19 cellular contexts compared by ENCODE assay signal in genomic region chr17:39045948-39046679, GRCh38.
DNase-seq lines count a peak whose midpoint lies in the region; ATAC-seq, FAIRE-seq and TF ChIP-seq lines count a peak whose summit lies in the region.
"Had no signal": no experiment of that assay in that cellular context is flagged by ENCODE, and none has a peak within 500 bp of the region (broad histone marks: within the 10 kb centered on the region; RNA-seq: fewer than 3 reads in every experiment).

No MANE protein-coding gene starts in this region.

- no peak overlapping the region for H3K4me3 ChIP-seq in IMR-90 (ENCODE audit: insufficient read depth, low read depth, low read length)
- H3K4me3 ChIP-seq in GM12878 = no peak overlapping the region
- peak overlapping the region in 1 of 2 donors; percentile 34 for H3K4me3 ChIP-seq in neuronal stem cell (ENCODE audit: low read length in 2 of 2)

- H3K18ac ChIP-seq in IMR-90 (ENCODE audit: low read depth, low read length) = peak overlapping the region; percentile 91
- peak overlapping the region; percentile 48 for H3K18ac ChIP-seq in neuronal stem cell (ENCODE audit: low read length)

- 53% methylated on average over 5 of the region's 16 CpGs; no CpG with 5 or more reads in 1 of the 2 experiments for WGBS in IMR-90 (ENCODE audit: extremely low coverage in 2 of 2, insufficient read length in 1 of 2), 2 experiments
- 67% methylated on average over 16 of the region's 16 CpGs for WGBS in GM12878 (ENCODE audit: insufficient coverage, insufficient replicate concordance, low lambda C conversion rate, missing lambda C conversion rate)
- no CpG with 5 or more reads among the region's 16 CpGs for WGBS in neuronal stem cell (ENCODE audit: extremely low coverage in 2 of 2, insufficient read length in 2 of 2, insufficient replicate concordance in 1 of 2), 2 donors

- no peak for TF ChIP-seq POLR2A in IMR-90 (IDR thresholded peaks at IDR 0.05; ENCODE audit: low read depth, low read length)
- TF ChIP-seq POLR2A in GM12878 (IDR thresholded peaks at IDR 0.05; ENCODE audit: low read depth, low read length) = no peak

- dilution Hi-C loops in IMR-90 (cut with HindIII; ENCODE audit: low sequenced_read_pairs, unreplicated experiment) = no loop called here

- H3K23ac ChIP-seq in IMR-90 (ENCODE audit: low read depth, low read length) (no peak overlapping the region), neuronal stem cell (ENCODE audit: low read depth, low read length, poor library complexity) (no peak overlapping the region)

- H2AK5ac ChIP-seq in IMR-90 (ENCODE audit: low read depth, low read length) = peak overlapping the region; percentile 49; the same call in 1 of the 2 replicates
- H2AK5ac ChIP-seq in neuronal stem cell (ENCODE audit: low read depth, low read length) = no peak overlapping the region

- H3K4me1 ChIP-seq in IMR-90 (ENCODE audit: control insufficient read depth, insufficient read depth, low read length) (no peaks in the 10 kb centered on the region), GM12878 (ENCODE audit: control insufficient read depth, insufficient read depth, low read length) (no peaks in the 10 kb centered on the region), neuronal stem cell (ENCODE audit: control insufficient read depth in 2 of 2, insufficient read depth in 1 of 2, low read depth in 1 of 2, low read length in 2 of 2) (no peaks in the 10 kb centered on the region)

- H4K5ac ChIP-seq in IMR-90 (ENCODE audit: low read depth, low read length) = peak overlapping the region; percentile 55; the same call in 1 of the 2 replicates

- in situ Hi-C loops in IMR-90 (cut with MboI; ENCODE audit: low sequenced_read_pairs) (no loop called here), GM12878 (cut with MboI) (no loop called here)

- TF ChIP-seq RAD21 in IMR-90 (IDR thresholded peaks at IDR 0.05; ENCODE audit: low read length) (no peak), GM12878 (IDR thresholded peaks at IDR 0.05; ENCODE audit: insufficient read depth, low read depth, low read length) (no peak)

- H3K9me1 ChIP-seq in IMR-90 (ENCODE audit: insufficient read depth, low read length) = no peaks in the 10 kb centered on the region

- TF ChIP-seq EP300 in GM12878 (IDR thresholded peaks at IDR 0.05; ENCODE audit: borderline replicate concordance in 1 of 2, control insufficient read depth in 1 of 2, low read depth in 2 of 2, low read length in 2 of 2) = no peak

- no peak for DNase-seq in activated T-cell treated with anti-CD3 and anti-CD28 coated beads, Interleukin-2, amount 50 U/mL, for 72 hours
- DNase-seq in activated T-cell treated with anti-CD3 and anti-CD28 coated beads for 4 hours = no peak
- DNase-seq in IMR-90 = no peak
- no peak for DNase-seq in GM12878 (ENCODE audit: low read depth, low spot score)
- no peak for DNase-seq in neuronal stem cell (ENCODE audit: low spot score)
- no peak for DNase-seq in stimulated activated CD4-positive, alpha-beta T cell treated with anti-CD3 and anti-CD28 coated beads, Interleukin-2, amount 100 ng/mL, for 48 hours
- DNase-seq in NCI-H748 (lab: John Stamatoyannopoulos, UW; ENCODE audit: unreplicated experiment) = no peak
- DNase-seq in NCI-H226 = no peak
- DNase-seq: activated CD8-positive, alpha-beta memory T cell treated with anti-CD3 and anti-CD28 coated beads for 24 hours; activated effector memory CD4-positive, alpha-beta T cell treated with Interleukin-2 at 50 U/mL for 16 hours; aorta; CD4-positive, alpha-beta memory T cell; left cardiac atrium; NCI-H1048; NCI-H2107; stimulated activated CD4-positive, alpha-beta T cell treated with anti-CD3 and anti-CD28 coated beads, Interleukin-2, amount 100 ng/mL, for 24 hours had no signal

- H3K4me3 Mint-ChIP-seq in activated T-cell treated with anti-CD3 and anti-CD28 coated beads, Interleukin-2, amount 50 U/mL, for 72 hours = no peak overlapping the region
- H3K4me3 Mint-ChIP-seq: CD4-positive, alpha-beta memory T cell had no signal

- no peak overlapping the region for H3K56ac ChIP-seq in IMR-90 (ENCODE audit: extremely low read depth, insufficient read depth, low read length)

- H3K27me3 ChIP-seq in IMR-90 (ENCODE audit: control insufficient read depth, insufficient read depth, low read length) (peaks cover 9% of the 10 kb centered on the region), GM12878 (replicated peaks in 1 of 2; ENCODE audit: control insufficient read depth in 2 of 2, insufficient read depth in 2 of 2, low read length in 1 of 2) (no peaks in the 10 kb centered on the region; a peak in 2 of 4 replicates), neuronal stem cell (ENCODE audit: control insufficient read depth in 3 of 3, insufficient read depth in 3 of 3, low read depth in 1 of 3, low read length in 3 of 3) (peaks cover 0 to 20% (median 0%) of the 10 kb centered on the region in 3 experiments)

- peaks cover 4% of the 10 kb centered on the region for H3K27me3 Mint-ChIP-seq in activated T-cell treated with anti-CD3 and anti-CD28 coated beads, Interleukin-2, amount 50 U/mL, for 72 hours (ENCODE audit: low read depth)

- H3K4ac ChIP-seq in IMR-90 (ENCODE audit: low read depth, low read length) = peak overlapping the region; percentile 36; the same call in 1 of the 2 replicates
- no peak overlapping the region for H3K4ac ChIP-seq in neuronal stem cell (ENCODE audit: low read length)

- H3K4me2 ChIP-seq in IMR-90 (ENCODE audit: low read depth, low read length) (no peak overlapping the region), GM12878 (ENCODE audit: control insufficient read depth, insufficient read depth) (no peak overlapping the region), neuronal stem cell (ENCODE audit: insufficient read depth, low read length, poor library complexity, severe bottlenecking) (no peak overlapping the region)

- no peak for FAIRE-seq in GM12878 (lab: Jason Lieb, UNC)
- FAIRE-seq: RCC 7860 had no signal

- H2BK5ac ChIP-seq in IMR-90 (ENCODE audit: low read depth, low read length, poor library complexity, severe bottlenecking) (peak overlapping the region; percentile 91), neuronal stem cell (ENCODE audit: low read length) (peak overlapping the region; percentile 40)

- peak overlapping the region; percentile 58 for H2AFZ ChIP-seq in IMR-90 (replicated peaks; ENCODE audit: low read length, poor library complexity)
- H2AFZ ChIP-seq in GM12878 (ENCODE audit: control insufficient read depth, low read depth, low read length) = no peak overlapping the region
- H2AFZ ChIP-seq in neuronal stem cell (ENCODE audit: low read length) = no peak overlapping the region

- no peaks in the 10 kb centered on the region for H3K4me1 Mint-ChIP-seq in activated T-cell treated with anti-CD3 and anti-CD28 coated beads, Interleukin-2, amount 50 U/mL, for 72 hours (ENCODE audit: low read depth)
- H3K4me1 Mint-ChIP-seq: CD4-positive, alpha-beta memory T cell had no signal

- H3K27ac Mint-ChIP-seq in activated T-cell treated with anti-CD3 and anti-CD28 coated beads, Interleukin-2, amount 50 U/mL, for 72 hours = peak overlapping the region; percentile 17
- H3K27ac Mint-ChIP-seq: CD4-positive, alpha-beta memory T cell had no signal

- H4K8ac ChIP-seq in IMR-90 (ENCODE audit: low read depth in 2 of 2, low read length in 2 of 2) = peak overlapping the region in 1 of 2 experiments; percentile 69; a peak in 2 of 4 replicates
- H4K8ac ChIP-seq in neuronal stem cell (ENCODE audit: low read depth, low read length) = no peak overlapping the region

- H3K9ac ChIP-seq in IMR-90 (ENCODE audit: low read depth, low read length) (no peak overlapping the region), GM12878 (ENCODE audit: control insufficient read depth, insufficient read depth, low read length) (no peak overlapping the region), neuronal stem cell (ENCODE audit: low read depth, low read length, poor library complexity) (no peak overlapping the region)

- peak overlapping the region; percentile 33 for H2AK9ac ChIP-seq in IMR-90 (replicated peaks; ENCODE audit: low read depth, low read length, poor library complexity)

- RAD21 ChIA-PET in GM12878 (lab: Charles Lee; ENCODE audit: unreplicated experiment) = no interaction called here

- H2BK120ac ChIP-seq in IMR-90 (ENCODE audit: low read depth, low read length) (peak overlapping the region; percentile 78), neuronal stem cell (ENCODE audit: low read depth, low read length) (peak overlapping the region; percentile 57)

- no peaks in the 10 kb centered on the region for H3K36me3 ChIP-seq in IMR-90 (ENCODE audit: control insufficient read depth, insufficient read depth, low read length)
- no peaks in the 10 kb centered on the region for H3K36me3 ChIP-seq in GM12878 (ENCODE audit: control insufficient read depth in 2 of 2, insufficient read depth in 2 of 2, low read length in 1 of 2)
- H3K36me3 ChIP-seq in neuronal stem cell (replicated peaks in 1 of 2; ENCODE audit: control insufficient read depth in 2 of 2, insufficient read depth in 2 of 2, low read length in 2 of 2) = no peaks in the 10 kb centered on the region

- ATAC-seq in activated T-cell treated with anti-CD3 and anti-CD28 coated beads, Interleukin-2, amount 50 U/mL, for 72 hours (replicated peaks in 1 of 2) = no peak
- no peak for ATAC-seq in IMR-90 (ENCODE audit: low read depth)
- ATAC-seq in GM12878 = no peak
- ATAC-seq: left cardiac atrium, sciatic nerve, SK-N-SH treated with all-trans-retinoic acid at 6 μM for 48 hours had no signal

- POLR2A ChIA-PET in IMR-90 (lab: Charles Lee; ENCODE audit: unreplicated experiment) = no interaction called here
- POLR2A ChIA-PET in GM12878 (lab: Charles Lee) = no interaction called here

- H3K14ac ChIP-seq in IMR-90 (replicated peaks; ENCODE audit: low read depth, low read length) (no peak overlapping the region), neuronal stem cell (ENCODE audit: low read length) (no peak overlapping the region)

- no TSS peak for BruUV-seq in IMR-90 (replicated peaks; lab: Mats Ljungman, UMichigan)
- no TSS peak for BruUV-seq in GM12878 (replicated peaks; lab: Mats Ljungman, UMichigan)

- intact Hi-C loops in IMR-90 (cut with micrococcal nuclease) = no loop called here
- intact Hi-C loops in GM12878 (cut with micrococcal nuclease; ENCODE audit: unreplicated experiment) = no loop called here

- peak overlapping the region; percentile 35; the same call in 1 of the 2 replicates for H2BK20ac ChIP-seq in IMR-90 (ENCODE audit: low read depth, low read length)

- H4K20me1 ChIP-seq in IMR-90 (ENCODE audit: insufficient read depth, low read length) = no peaks in the 10 kb centered on the region
- no peaks in the 10 kb centered on the region for H4K20me1 ChIP-seq in GM12878 (ENCODE audit: control insufficient read depth, insufficient read depth)

- peak overlapping the region; percentile 60; the same call in 1 of the 2 replicates for H4K91ac ChIP-seq in IMR-90 (ENCODE audit: insufficient read depth, low read depth, low read length)
- no peak overlapping the region for H4K91ac ChIP-seq in neuronal stem cell (ENCODE audit: low read depth, low read length, poor library complexity)

- no peak overlapping the region for H2BK12ac ChIP-seq in neuronal stem cell (ENCODE audit: low read length)

- H3K9me3 Mint-ChIP-seq in activated T-cell treated with anti-CD3 and anti-CD28 coated beads, Interleukin-2, amount 50 U/mL, for 72 hours = peaks cover 7 to 17% of the 10 kb centered on the region in 2 donors

- no peaks in the 10 kb centered on the region for H3K79me2 ChIP-seq in GM12878 (ENCODE audit: control insufficient read depth, insufficient read depth, low read length)

- peaks cover 34% of the 10 kb centered on the region for H3K9me3 ChIP-seq in IMR-90 (ENCODE audit: control insufficient read depth, insufficient read depth, low read length)
- peaks cover 20% of the 10 kb centered on the region; the same call in 2 of the 3 replicates for H3K9me3 ChIP-seq in GM12878 (replicated peaks; ENCODE audit: control insufficient read depth, insufficient read depth, low read length)
- peaks cover 12 to 32% of the 10 kb centered on the region in 2 donors for H3K9me3 ChIP-seq in neuronal stem cell (replicated peaks in 1 of 2; ENCODE audit: control insufficient read depth in 2 of 2, insufficient read depth in 1 of 2, low read depth in 1 of 2, low read length in 2 of 2)

- no peak for TF ChIP-seq CTCF in IMR-90 (conservative IDR thresholded peaks at IDR 0.05; ENCODE audit: low read depth, low read length)
- no peak for TF ChIP-seq CTCF in GM12878 (IDR thresholded peaks at IDR 0.05 in 2 of 3, conservative IDR thresholded peaks at IDR 0.05 in 1 of 3; ENCODE audit: control insufficient read depth in 2 of 3, extremely low read depth in 1 of 3, insufficient read depth in 1 of 3, low read depth in 3 of 3, low read length in 3 of 3)

- H3K36me3 Mint-ChIP-seq in activated T-cell treated with anti-CD3 and anti-CD28 coated beads, Interleukin-2, amount 50 U/mL, for 72 hours (ENCODE audit: insufficient read depth in 2 of 2) = peaks cover 10 to 15% of the 10 kb centered on the region in 2 donors

- H3K79me1 ChIP-seq in IMR-90 (ENCODE audit: low read depth in 1 of 2, low read length in 2 of 2) = no peaks in the 10 kb centered on the region
- no peaks in the 10 kb centered on the region for H3K79me1 ChIP-seq in neuronal stem cell (ENCODE audit: low read depth, low read length)

- SMC1A ChIA-PET in GM12878 (lab: Charles Lee; ENCODE audit: uncharacterized antibody, unreplicated experiment) = no interaction called here

- CTCF ChIA-PET in IMR-90 (lab: Yijun Ruan, JAX) = no interaction called here
- CTCF ChIA-PET in GM12878 (lab: Yijun Ruan, JAX) = interaction anchor here (1.0 to 1.2 kb wide), 2 partner anchors 63 to 175 kb away, joined by 3 to 4 read pairs; no protein-coding TSS in a partner anchor

- H2BK15ac ChIP-seq in IMR-90 (ENCODE audit: low read depth, low read length) (no peak overlapping the region), neuronal stem cell (ENCODE audit: low read length) (no peak overlapping the region)

- H3K27ac ChIP-seq in IMR-90 (ENCODE audit: insufficient read depth, low read length) (peak overlapping the region; percentile 50), GM12878 (ENCODE audit: control insufficient read depth, insufficient read depth) (peak overlapping the region; percentile 42; the same call in 1 of the 2 replicates), neuronal stem cell (replicated peaks; ENCODE audit: low read length) (no peak overlapping the region)
